ENCODE assay signal across 1 cellular context in the genomic region with DNA sequence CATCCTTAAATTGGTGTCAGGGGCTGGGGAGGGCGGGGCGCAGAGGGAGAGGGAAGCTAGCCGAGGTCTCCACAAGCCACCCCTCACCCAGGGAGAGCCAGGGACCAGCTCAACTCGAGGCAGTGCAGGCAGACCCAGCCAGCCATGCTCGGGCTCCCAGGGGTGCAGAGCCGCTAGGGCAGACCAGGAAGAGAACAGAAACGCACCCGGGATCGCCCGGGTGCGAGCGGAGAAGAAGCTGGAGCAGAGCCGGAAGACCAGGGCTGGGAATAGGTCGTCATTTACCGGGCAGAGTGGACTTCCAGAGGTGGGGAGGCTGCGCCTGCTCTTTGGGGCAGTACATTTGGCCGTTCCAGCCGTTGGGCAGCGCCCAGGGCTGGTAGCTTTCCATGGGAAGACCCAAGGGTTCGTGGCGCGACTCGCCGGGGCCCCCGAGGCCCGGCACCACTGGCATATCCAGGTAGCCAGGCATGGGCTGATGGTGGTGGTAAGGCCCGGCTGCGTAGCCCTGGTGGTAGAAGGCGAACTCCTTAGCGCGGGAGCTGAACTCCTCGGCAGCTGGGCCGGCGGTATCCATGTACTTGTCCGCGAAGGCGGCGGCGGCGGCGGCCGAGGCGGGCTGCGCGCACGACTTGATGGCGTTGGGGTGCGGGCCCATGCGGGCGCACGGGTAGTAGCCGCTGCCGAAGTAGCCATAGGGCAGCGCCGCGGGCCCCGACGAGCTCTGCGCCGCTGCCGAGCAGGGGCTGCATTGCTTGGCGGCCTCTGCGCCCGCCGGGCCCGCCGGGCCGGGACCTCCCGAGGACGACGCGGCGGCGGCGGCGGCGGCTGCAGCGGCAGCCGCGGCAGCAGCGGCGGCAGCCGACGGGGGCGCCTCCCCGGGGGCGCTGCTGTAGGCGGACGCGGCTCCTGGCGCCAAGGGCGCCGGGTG.
TF ChIP-seq lines count a peak whose summit lies in the region.

No MANE protein-coding gene starts in this region.

TF ChIP-seq in H1, 55 proteins besides CTCF, POLR2A, EP300 and RAD21:
- peak; percentile 97 for TF ChIP-seq SUZ12 (IDR thresholded peaks at IDR 0.05; ENCODE audit: low read length)
- peak; percentile 96 for TF ChIP-seq RNF2 (IDR thresholded peaks at IDR 0.05; ENCODE audit: borderline replicate concordance, low read depth, low read length, missing control alignments, poor library complexity, severe bottlenecking)
- TF ChIP-seq BRCA1 (IDR thresholded peaks at IDR 0.05; ENCODE audit: low read depth, low read length) = no peak
- TF ChIP-seq HDAC6 (IDR thresholded peaks at IDR 0.05; ENCODE audit: low read depth, low read length) = no peak
- TF ChIP-seq EZH2 (IDR thresholded peaks at IDR 0.05; ENCODE audit: low read depth, low read length, severe bottlenecking) = peak; percentile 98
- TF ChIP-seq KDM4A (IDR thresholded peaks at IDR 0.05; ENCODE audit: low read depth, low read length, severe bottlenecking) = peak; percentile 42
- no peak for TF ChIP-seq CHD7 (IDR thresholded peaks at IDR 0.05; ENCODE audit: insufficient replicate concordance, low read length)
- TF ChIP-seq ZNF274 (IDR thresholded peaks at IDR 0.05; ENCODE audit: borderline replicate concordance, extremely low read depth, low read length) = no peak
- TF ChIP-seq GABPA (IDR thresholded peaks at IDR 0.05; ENCODE audit: borderline replicate concordance, insufficient read depth, low read length) = 0 out of 2 replicates have a peak, but pooled peaks have one; percentile 27
- no peak for TF ChIP-seq POLR2AphosphoS5 (IDR thresholded peaks at IDR 0.05; ENCODE audit: low read depth, low read length)
- no peak for TF ChIP-seq TAF7 (optimal IDR thresholded peaks at IDR 0.05; ENCODE audit: borderline replicate concordance, low read depth, low read length)
